In genomic region chr1:209595032-209595431, GRCh38 we compare ENCODE assay signal across 1 cellular context.
TF ChIP-seq lines count a peak whose summit lies in the region.

No MANE protein-coding gene starts in this region.

TF ChIP-seq in HepG2, 621 proteins besides CTCF, POLR2A, EP300 and RAD21:
- TF ChIP-seq ZMAT5 (CRISPR knock-in tag; IDR thresholded peaks at IDR 0.05; ENCODE audit: borderline replicate concordance, low read depth) (no peak), TRIM24 (CRISPR knock-in tag; IDR thresholded peaks at IDR 0.05) (no peak), ZFYVE20 (CRISPR knock-in tag; IDR thresholded peaks at IDR 0.05; ENCODE audit: borderline replicate concordance, low read depth) (no peak), NFIB (CRISPR knock-in tag; IDR thresholded peaks at IDR 0.05; ENCODE audit: borderline replicate concordance) (no peak)
